Comparison of ENCODE assay signal across 15 cellular contexts in the genomic region with DNA sequence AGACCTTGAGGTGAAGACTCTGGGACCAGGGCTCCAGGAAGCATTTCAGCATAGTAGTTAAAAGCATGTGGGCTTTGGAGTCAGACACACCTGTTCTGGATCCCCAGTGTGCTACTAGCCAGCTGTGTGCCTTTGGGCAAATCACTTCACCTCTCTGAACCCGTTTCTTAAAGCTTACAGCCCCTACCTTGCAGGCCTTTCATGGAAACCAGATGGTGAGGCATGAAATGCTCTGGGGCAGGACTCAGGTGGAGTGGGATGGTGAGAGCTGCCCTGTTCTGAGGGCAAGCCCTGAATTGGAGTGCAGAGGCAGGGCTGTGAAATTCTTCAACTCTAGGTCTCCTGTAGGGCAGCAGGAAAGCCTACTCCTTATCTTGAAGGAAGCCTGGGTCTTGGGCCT. TPM values are rescaled to one million over a fixed set of nuclear protein-coding genes. Genes with fewer than 3 reads are reported as not detected.
DNase-seq lines count a peak whose midpoint lies in the region; ATAC-seq and TF ChIP-seq lines count a peak whose summit lies in the region.
"Had no signal": no experiment of that assay in that cellular context is flagged by ENCODE, and none has a peak within 500 bp of the region (broad histone marks: within the 10 kb centered on the region; RNA-seq: fewer than 3 reads in every experiment).

No MANE protein-coding gene starts in this region.

- peaks cover under 1% of the 10 kb centered on the region; the same call in 1 of the 2 replicates for H3K79me2 ChIP-seq in OCI-LY3 (ENCODE audit: low read length)

- intact Hi-C loops in spleen (cut with DNase I; ENCODE audit: low total_unique reads) = no loop called here

- ATAC-seq in HG03095 (IDR thresholded peaks at IDR 0.05; ENCODE audit: unreplicated experiment) = no peak

- peak overlapping the region; percentile 54 for H3K27ac ChIP-seq in OCI-LY3 (ENCODE audit: low read length)
- peak overlapping the region in 5 of 8 donors; percentile 36 to 97 (median 55) for H3K27ac ChIP-seq in spleen
- H3K27ac ChIP-seq: cardiac muscle cell, thoracic aorta had no signal

- no peaks in the 10 kb centered on the region for H3K9me3 Mint-ChIP-seq in activated naive CD8-positive, alpha-beta T cell treated with anti-CD3 and anti-CD28 coated beads for 36 hours
- H3K9me3 Mint-ChIP-seq: WTC11 had no signal

- 72 to 100% (median 81%) methylated on average over 1 of the region's 1 CpG for WGBS in spleen, 5 donors

- DNase-seq in activated T-cell treated with anti-CD3 and anti-CD28 coated beads, Interleukin-2, amount 50 U/mL, for 1 hour = peak; percentile 56
- DNase-seq in activated T-cell treated with anti-CD3 and anti-CD28 coated beads for 4 hours = no peak
- no peak for DNase-seq in activated naive CD8-positive, alpha-beta T cell treated with anti-CD3 and anti-CD28 coated beads for 36 hours
- peak; percentile 58 for DNase-seq in spleen
- DNase-seq in SW480 (ENCODE audit: low spot score) = no peak
- DNase-seq in NCI-H82 (lab: John Stamatoyannopoulos, UW) = no peak
- DNase-seq: activated gamma-delta T cell treated with Interleukin-2 at 50 U/mL for 16 hours; NK-92 treated with Interleukin-12 subunit alpha and Interleukin-12 subunit beta, amount 100 ng/mL, for 24 hours; stimulated activated CD4-positive, alpha-beta T cell treated with anti-CD3 and anti-CD28 coated beads, Interleukin-15, amount 100 ng/mL, for 24 hours had no signal

- peak overlapping the region; percentile 44 for H3K27ac Mint-ChIP-seq in activated naive CD8-positive, alpha-beta T cell treated with anti-CD3 and anti-CD28 coated beads for 36 hours
- H3K27ac Mint-ChIP-seq: WTC11 had no signal

- H3K4me2 ChIP-seq in OCI-LY3 (ENCODE audit: low read length) = no peak overlapping the region

- no peak for TF ChIP-seq CTCF in OCI-LY3 (IDR thresholded peaks at IDR 0.05; ENCODE audit: low read depth, low read length)
- TF ChIP-seq CTCF in spleen (IDR thresholded peaks at IDR 0.05 in 8 of 11, conservative IDR thresholded peaks at IDR 0.05 in 3 of 11) = no peak

- H3K36me3 ChIP-seq in OCI-LY3 (replicated peaks; ENCODE audit: low read depth, low read length) (peaks cover 40% of the 10 kb centered on the region), spleen (peaks cover 0 to 44% (median 31%) of the 10 kb centered on the region in 6 donors)

- H3K27me3 ChIP-seq in OCI-LY3 (ENCODE audit: low read depth, low read length) = no peaks in the 10 kb centered on the region
- H3K27me3 ChIP-seq in spleen (replicated peaks in 1 of 7) = no peaks in the 10 kb centered on the region
- H3K27me3 ChIP-seq: cardiac muscle cell had no signal

- peaks cover 87% of the 10 kb centered on the region for H3K4me1 Mint-ChIP-seq in activated naive CD8-positive, alpha-beta T cell treated with anti-CD3 and anti-CD28 coated beads for 36 hours
- H3K4me1 Mint-ChIP-seq: WTC11 had no signal

- no peaks in the 10 kb centered on the region for H3K27me3 Mint-ChIP-seq in activated naive CD8-positive, alpha-beta T cell treated with anti-CD3 and anti-CD28 coated beads for 36 hours

- no peak for TF ChIP-seq POLR2A in spleen (IDR thresholded peaks at IDR 0.05)

- no peak overlapping the region for H2AFZ ChIP-seq in OCI-LY3 (ENCODE audit: low read depth, low read length)

- peaks cover 49% of the 10 kb centered on the region for H4K20me1 ChIP-seq in OCI-LY3 (ENCODE audit: insufficient read depth, low read length)

- no peak overlapping the region for H3K4me3 ChIP-seq in OCI-LY3 (ENCODE audit: low read length)
- H3K4me3 ChIP-seq in spleen = no peak overlapping the region
- H3K4me3 ChIP-seq: cardiac muscle cell, thoracic aorta had no signal

- H3K4me3 Mint-ChIP-seq in activated naive CD8-positive, alpha-beta T cell treated with anti-CD3 and anti-CD28 coated beads for 36 hours = no peak overlapping the region
- H3K4me3 Mint-ChIP-seq: WTC11 had no signal

- peaks cover 34% of the 10 kb centered on the region for H3K36me3 Mint-ChIP-seq in activated naive CD8-positive, alpha-beta T cell treated with anti-CD3 and anti-CD28 coated beads for 36 hours

- H3K9ac ChIP-seq in OCI-LY3 (ENCODE audit: low read length) = no peak overlapping the region

- H3K4me1 ChIP-seq in OCI-LY3 (ENCODE audit: low read length) = peaks cover 24% of the 10 kb centered on the region
- H3K4me1 ChIP-seq in spleen = peaks cover 20 to 95% (median 71%) of the 10 kb centered on the region in 6 donors

- no peaks in the 10 kb centered on the region for H3K9me3 ChIP-seq in OCI-LY3 (ENCODE audit: insufficient read depth, low read length)
- H3K9me3 ChIP-seq in spleen = no peaks in the 10 kb centered on the region
- H3K9me3 ChIP-seq: thoracic aorta had no signal

RNA-seq across cellular contexts. Expression of a gene that starts 10.5 kb away (rescaled TPM):
- 100 to 1,000 TPM; 180 to 181 TPM for total RNA-seq in activated naive CD8-positive, alpha-beta T cell treated with anti-CD3 and anti-CD28 coated beads for 36 hours
- 100 to 1,000 TPM; 369 to 556 (median 427) TPM for total RNA-seq in spleen
- polyA plus RNA-seq in spleen = 100 to 1,000 TPM; 209 to 281 (median 275) TPM

RNA-seq across cellular contexts. Expression of a gene that starts 21.4 kb away (rescaled TPM):
- total RNA-seq in activated naive CD8-positive, alpha-beta T cell treated with anti-CD3 and anti-CD28 coated beads for 36 hours = under 1 TPM; 0.18 to 0.21 TPM
- under 1 TPM in 1 of 7 donors, not detected in 6; 0.32 TPM for total RNA-seq in spleen
- polyA plus RNA-seq in spleen = under 1 TPM in 2 of 3 donors, not detected in 1; 0.04 to 0.06 TPM
- total RNA-seq: frontal cortex had no signal
- polyA plus RNA-seq: cardiac muscle cell had no signal

RNA-seq across cellular contexts. Expression of a gene that starts 36.7 kb away (rescaled TPM):
- 1 to 10 TPM in 1 of 2 experiments, under 1 TPM in 1; 0.89 to 1.1 TPM for total RNA-seq in activated naive CD8-positive, alpha-beta T cell treated with anti-CD3 and anti-CD28 coated beads for 36 hours
- total RNA-seq in spleen = 1 to 10 TPM; 2.0 to 7.1 (median 4.8) TPM
- polyA plus RNA-seq in spleen = 1 to 10 TPM in 2 of 3 donors, under 1 TPM in 1; 0.68 to 2.6 (median 1.5) TPM

Comparison
In these comparisons a context has a peak if more than half of its experiments do, and no peak if none do; other contexts are left out.
1. DNase-seq: peak in activated T-cell treated with anti-CD3 and anti-CD28 coated beads, Interleukin-2, amount 50 U/mL, for 1 hour (single experiment) and spleen (single experiment); none in activated T-cell treated with anti-CD3 and anti-CD28 coated beads for 4 hours (single experiment), activated naive CD8-positive, alpha-beta T cell treated with anti-CD3 and anti-CD28 coated beads for 36 hours (single experiment), SW480 (single experiment) and NCI-H82 (single experiment).